15 cellular contexts compared by ENCODE assay signal in genomic region chr5:10581867-10582511, GRCh38. TPM values are rescaled to one million over a fixed set of nuclear protein-coding genes. Genes with fewer than 3 reads are reported as not detected.
A peak's percentile ranks its signal among the peaks of the same experiment; 100 is the strongest.
DNase-seq lines count a peak whose midpoint lies in the region; ATAC-seq, FAIRE-seq and TF ChIP-seq lines count a peak whose summit lies in the region.
"Had no signal": no experiment of that assay in that cellular context is flagged by ENCODE, and none has a peak within 500 bp of the region (broad histone marks: within the 10 kb centered on the region; RNA-seq: fewer than 3 reads in every experiment).

No MANE protein-coding gene starts in this region.

- intact Hi-C loops in stomach (cut with DNase I; ENCODE audit: low total_unique reads), result no loop called here

- H3K36me3 Mint-ChIP-seq in T-helper 17 cell (ENCODE audit: low read depth), result peaks cover 6% of the 10 kb centered on the region

- no peak for ATAC-seq in T-helper 17 cell

- no peak for FAIRE-seq in small intestine (lab: Jason Lieb, UNC)
- FAIRE-seq: pancreas had no signal

- H3K36me3 ChIP-seq in right atrium auricular region (no peaks in the 10 kb centered on the region), stomach (no peaks in the 10 kb centered on the region), SJCRH30 (no peaks in the 10 kb centered on the region), small intestine (ENCODE audit: control insufficient read depth in 2 of 2, insufficient read depth in 2 of 2, low read length in 2 of 2) (no peaks in the 10 kb centered on the region)
- H3K36me3 ChIP-seq: pancreas had no signal

- no peak for TF ChIP-seq EP300 in stomach (IDR thresholded peaks at IDR 0.05)

- TF ChIP-seq CTCF in right atrium auricular region (IDR thresholded peaks at IDR 0.05) (no peak), stomach (IDR thresholded peaks at IDR 0.05) (no peak)

- peak; percentile 51 for DNase-seq in DMS 273 (lab: John Stamatoyannopoulos, UW; ENCODE audit: unreplicated experiment)
- DNase-seq in DMS 273 treated with DMSO at 0.1 percent for 48 hours (lab: John Stamatoyannopoulos, UW), result no peak
- DNase-seq in T-helper 17 cell, result no peak
- peak; percentile 53 for DNase-seq in right atrium auricular region (ENCODE audit: low spot score)
- DNase-seq in stomach, result no peak
- no peak for DNase-seq in SJCRH30
- no peak for DNase-seq in small intestine
- no peak for DNase-seq in COLO829 (ENCODE audit: low spot score)
- DNase-seq: Caco-2; mesendoderm; NCI-H187 treated with DMSO at 0.1 percent for 48 hours; pancreas; stimulated activated CD4-positive, alpha-beta T cell treated with anti-CD3 and anti-CD28 coated beads, Interleukin-2, amount 100 ng/mL, for 24 hours had no signal

- no peak for TF ChIP-seq POLR2A in stomach (IDR thresholded peaks at IDR 0.05)

- no peak overlapping the region for H3K4me3 ChIP-seq in right atrium auricular region
- H3K4me3 ChIP-seq in stomach, result no peak overlapping the region
- H3K4me3 ChIP-seq in SJCRH30, result no peak overlapping the region
- H3K4me3 ChIP-seq in small intestine (ENCODE audit: low read depth in 1 of 2, low read length in 2 of 2), result no peak overlapping the region
- H3K4me3 ChIP-seq: pancreas had no signal

- 65 to 87% (median 81%) methylated on average over 7 of the region's 7 CpGs for WGBS in stomach, 5 donors
- 67 to 87% (median 72%) methylated on average over 7 of the region's 7 CpGs for WGBS in small intestine, 3 donors

- peaks cover 16% of the 10 kb centered on the region for H3K27me3 Mint-ChIP-seq in T-helper 17 cell

- H3K27ac ChIP-seq in right atrium auricular region, result no peak overlapping the region
- H3K27ac ChIP-seq in stomach, result peak overlapping the region in 3 of 5 donors; percentile 5 to 13 (median 6)
- no peak overlapping the region for H3K27ac ChIP-seq in SJCRH30
- no peak overlapping the region for H3K27ac ChIP-seq in small intestine (ENCODE audit: low read depth in 1 of 2, low read length in 1 of 2)
- H3K27ac ChIP-seq: 22Rv1, KMS-11, pancreas had no signal

- peaks cover 38% of the 10 kb centered on the region for H3K4me1 Mint-ChIP-seq in T-helper 17 cell

- H3K9me3 ChIP-seq in T-helper 17 cell (ENCODE audit: control insufficient read depth, low read length, poor library complexity, severe bottlenecking) (no peaks in the 10 kb centered on the region), right atrium auricular region (no peaks in the 10 kb centered on the region), stomach (no peaks in the 10 kb centered on the region), SJCRH30 (replicated peaks) (no peaks in the 10 kb centered on the region), small intestine (ENCODE audit: control insufficient read depth, low read depth) (no peaks in the 10 kb centered on the region)
- H3K9me3 ChIP-seq: Caco-2, pancreas had no signal

- H3K27ac Mint-ChIP-seq in T-helper 17 cell, result peak overlapping the region; percentile 72

- H3K4me3 Mint-ChIP-seq in T-helper 17 cell, result no peak overlapping the region

- H3K27me3 ChIP-seq in right atrium auricular region (no peaks in the 10 kb centered on the region), stomach (no peaks in the 10 kb centered on the region), SJCRH30 (no peaks in the 10 kb centered on the region), small intestine (ENCODE audit: control insufficient read depth in 2 of 2, insufficient read depth in 2 of 2, low read length in 2 of 2) (no peaks in the 10 kb centered on the region)
- H3K27me3 ChIP-seq: pancreas had no signal

- H3K4me1 ChIP-seq in right atrium auricular region (peaks cover 0 to 14% of the 10 kb centered on the region in 2 donors), stomach (peaks cover 0 to 22% (median 7%) of the 10 kb centered on the region in 4 donors), SJCRH30 (peaks cover 16% of the 10 kb centered on the region), small intestine (ENCODE audit: control insufficient read depth in 2 of 2, insufficient read depth in 1 of 2, low read depth in 1 of 2, low read length in 1 of 2) (no peaks in the 10 kb centered on the region)
- H3K4me1 ChIP-seq: Caco-2, pancreas had no signal

RNA-seq across cellular contexts. Expression of gene ANKRD33B, which starts 18.1 kb away (rescaled TPM):
- total RNA-seq in T-helper 17 cell, result 10 to 100 TPM in 1 of 2 donors, 1 to 10 TPM in 1; 5.3 to 13.9 TPM
- total RNA-seq in right atrium auricular region, result 1 to 10 TPM; 1.2 to 4.7 TPM
- total RNA-seq in stomach, result 1 to 10 TPM in 4 of 5 donors, under 1 TPM in 1; 0.45 to 6.4 (median 2.8) TPM
- polyA plus RNA-seq in stomach, result 1 to 10 TPM in 1 of 3 donors, under 1 TPM in 2; 0.50 to 2.1 (median 0.58) TPM
- total RNA-seq in SJCRH30 (2014; rRNA removed; shearing (Covaris generic)), result 3.5 and 4.0 TPM in 2 replicates
- 1 to 10 TPM in 1 of 3 donors, under 1 TPM in 1, not detected in 1; 0.27 to 1.0 TPM for polyA plus RNA-seq in small intestine

Comparison
In these comparisons a context has a peak if more than half of its experiments do, and no peak if none do; other contexts are left out.
1. DNase-seq: peak in DMS 273 (single experiment) and right atrium auricular region (single experiment); none in DMS 273 treated with DMSO at 0.1 percent for 48 hours (single experiment), T-helper 17 cell (0 of 3), stomach (single experiment), SJCRH30 (0 of 2), small intestine (single experiment) and COLO829 (single experiment).
2. H3K27ac ChIP-seq: peak in stomach (3 of 5); none in right atrium auricular region (0 of 2), SJCRH30 (single experiment) and small intestine (0 of 2).